In genomic region chr3:57594576-57594975, GRCh38 we compare ENCODE assay signal across 9 cellular contexts. TPM values are rescaled to one million over a fixed set of nuclear protein-coding genes. Genes with fewer than 3 reads are reported as not detected.
DNase-seq lines count a peak whose midpoint lies in the region; ATAC-seq and TF ChIP-seq lines count a peak whose summit lies in the region.
"Had no signal": no experiment of that assay in that cellular context is flagged by ENCODE, and none has a peak within 500 bp of the region (broad histone marks: within the 10 kb centered on the region; RNA-seq: fewer than 3 reads in every experiment).

No MANE protein-coding gene starts in this region.

- H3K4me1 ChIP-seq in DND-41 (ENCODE audit: insufficient read depth, low read length) (peaks cover 47% of the 10 kb centered on the region), RWPE2 (ENCODE audit: insufficient read depth, poor library complexity, severe bottlenecking) (peaks cover 23% of the 10 kb centered on the region), parathyroid adenoma (peaks cover 17% of the 10 kb centered on the region)

- peak overlapping the region; percentile 75 for H3K4me3 Mint-ChIP-seq in endothelial cell (ENCODE audit: unreplicated experiment)

- no peaks in the 10 kb centered on the region for H3K36me3 Mint-ChIP-seq in endothelial cell (ENCODE audit: low read depth, unreplicated experiment)

- no peak overlapping the region for H2AFZ ChIP-seq in DND-41 (ENCODE audit: low read depth, low read length)
- H2AFZ ChIP-seq in parathyroid adenoma = no peak overlapping the region

- H3K27me3 ChIP-seq in DND-41 (ENCODE audit: insufficient read depth, low read length, poor library complexity) (no peaks in the 10 kb centered on the region), RWPE2 (ENCODE audit: insufficient read depth, poor library complexity, severe bottlenecking) (no peaks in the 10 kb centered on the region), parathyroid adenoma (ENCODE audit: control insufficient read depth, insufficient read depth, low read length) (no peaks in the 10 kb centered on the region)

- DNase-seq in DND-41 (no peak), RWPE2 (ENCODE audit: low spot score) (no peak), endothelial cell (ENCODE audit: low spot score) (no peak), NCI-H510A treated with DMSO at 0.1 percent for 48 hours (lab: John Stamatoyannopoulos, UW) (no peak), NCI-H524 treated with DMSO at 0.1 percent for 48 hours (lab: John Stamatoyannopoulos, UW) (no peak)
- DNase-seq in activated CD4-positive, CD25-positive, alpha-beta regulatory T cell treated with anti-CD3 and anti-CD28 coated beads, Interleukin-2, amount 50 U/mL, for 72 hours = no peak
- DNase-seq: NCI-H524 had no signal

- H3K9me3 ChIP-seq in DND-41 (ENCODE audit: insufficient read depth, low read length, severe bottlenecking) (no peaks in the 10 kb centered on the region), RWPE2 (ENCODE audit: severe bottlenecking) (no peaks in the 10 kb centered on the region), parathyroid adenoma (ENCODE audit: control insufficient read depth, low read length) (no peaks in the 10 kb centered on the region)

- peak overlapping the region; percentile 73 for H3K4me2 ChIP-seq in DND-41 (ENCODE audit: insufficient read depth, low read length)
- H3K4me2 ChIP-seq in parathyroid adenoma (ENCODE audit: low read length) = peak overlapping the region; percentile 81

- H3K27ac ChIP-seq in DND-41 (ENCODE audit: low read length) = 0 out of 2 replicates have a peak overlapping the region, but pooled peaks have one; percentile 8
- H3K27ac ChIP-seq in RWPE2 (ENCODE audit: poor library complexity, severe bottlenecking) = peak overlapping the region; percentile 93
- no peak overlapping the region for H3K27ac ChIP-seq in parathyroid adenoma

- peak overlapping the region; percentile 74 for H3K9ac ChIP-seq in DND-41 (ENCODE audit: low read depth, low read length)
- H3K9ac ChIP-seq in parathyroid adenoma = no peak overlapping the region

- peaks cover 52% of the 10 kb centered on the region for H4K20me1 ChIP-seq in DND-41 (ENCODE audit: insufficient read depth, low read length)

- H3K36me3 ChIP-seq in DND-41 (ENCODE audit: insufficient read depth, low read length) = peaks cover 26% of the 10 kb centered on the region
- H3K36me3 ChIP-seq in RWPE2 (ENCODE audit: low read depth) = peaks cover 57% of the 10 kb centered on the region
- H3K36me3 ChIP-seq in parathyroid adenoma (ENCODE audit: control insufficient read depth, insufficient read depth, low read length) = no peaks in the 10 kb centered on the region

- peaks cover 15% of the 10 kb centered on the region for H3K27me3 Mint-ChIP-seq in endothelial cell (ENCODE audit: unreplicated experiment)

- H3K9me3 Mint-ChIP-seq in endothelial cell (ENCODE audit: unreplicated experiment) = no peaks in the 10 kb centered on the region

- H3K4me3 ChIP-seq in DND-41 (ENCODE audit: low read depth in 1 of 2, low read length in 2 of 2) (peak overlapping the region in 1 of 2 experiments; percentile 83; a peak in 1 of 4 replicates), RWPE2 (ENCODE audit: severe bottlenecking) (peak overlapping the region; percentile 86), parathyroid adenoma (ENCODE audit: low read depth, low read length) (no peak overlapping the region)

- H3K79me2 ChIP-seq in DND-41 (ENCODE audit: insufficient read depth, low read length) (peaks cover 94% of the 10 kb centered on the region), parathyroid adenoma (peaks cover 42% of the 10 kb centered on the region)

- peak overlapping the region; percentile 24 for H3K27ac Mint-ChIP-seq in endothelial cell (ENCODE audit: unreplicated experiment)

- ATAC-seq in DND-41 (ENCODE audit: insufficient read depth, low read depth) (no peak), RWPE2 (ENCODE audit: low read depth) (no peak), GM19023 (IDR thresholded peaks at IDR 0.05; ENCODE audit: unreplicated experiment) (no peak)

- TF ChIP-seq CTCF in DND-41 (IDR thresholded peaks at IDR 0.05; ENCODE audit: borderline replicate concordance, extremely low read depth, low read length, poor library complexity, severe bottlenecking) = no peak
- TF ChIP-seq CTCF in RWPE2 (IDR thresholded peaks at IDR 0.05; ENCODE audit: poor library complexity, severe bottlenecking) = no peak
- no peak for TF ChIP-seq CTCF in endothelial cell (IDR thresholded peaks at IDR 0.05; ENCODE audit: unreplicated experiment)
- no peak for TF ChIP-seq CTCF in parathyroid adenoma (IDR thresholded peaks at IDR 0.05)

- peaks cover 28% of the 10 kb centered on the region for H3K4me1 Mint-ChIP-seq in endothelial cell (ENCODE audit: unreplicated experiment)

RNA-seq across cellular contexts. Expression of gene ARF4, which starts 2.6 kb away (rescaled TPM):
- 161 TPM for total RNA-seq in endothelial cell (ENCODE audit: unreplicated experiment)

RNA-seq across cellular contexts. Expression of gene PDE12, which starts 38.5 kb away (rescaled TPM):
- 11.0 TPM for total RNA-seq in endothelial cell (ENCODE audit: unreplicated experiment)

RNA-seq across cellular contexts. Expression of gene DNAH12, which starts 50.4 kb away (rescaled TPM):
- total RNA-seq in endothelial cell (ENCODE audit: unreplicated experiment) = 0.85 TPM
